Comparison of ENCODE assay signal across 1 cellular context in genomic region chr17:74442670-74443515, GRCh38.
TF ChIP-seq lines count a peak whose summit lies in the region.

No MANE protein-coding gene starts in this region.

TF ChIP-seq in HepG2, 621 proteins besides CTCF, POLR2A, EP300 and RAD21 (continued from another document and continues in another):
- TF ChIP-seq SOX13 (IDR thresholded peaks at IDR 0.05) (no peak), SOX13 (CRISPR knock-in tag; conservative IDR thresholded peaks at IDR 0.05 in 1 of 2, IDR thresholded peaks at IDR 0.05 in 1 of 2) (peak in 1 of 2 experiments; percentile 90; a peak in 2 of 4 replicates), RXRB (CRISPR knock-in tag; IDR thresholded peaks at IDR 0.05; ENCODE audit: borderline replicate concordance) (peak; percentile 97), ESRRA (CRISPR knock-in tag; IDR thresholded peaks at IDR 0.05; ENCODE audit: low read depth) (peak; percentile 93), ZKSCAN1 (IDR thresholded peaks at IDR 0.05; ENCODE audit: low read length) (peak; percentile 68; the same call in 1 of the 2 replicates), ZNF331 (CRISPR knock-in tag; IDR thresholded peaks at IDR 0.05) (peak; percentile 89), GFI1 (CRISPR knock-in tag; IDR thresholded peaks at IDR 0.05; ENCODE audit: borderline replicate concordance) (peak; percentile 84; the same call in 1 of the 2 replicates), ZNF292 (CRISPR knock-in tag; IDR thresholded peaks at IDR 0.05; ENCODE audit: borderline replicate concordance, low read depth) (peak; percentile 76; the same call in 1 of the 2 replicates), AGO2 (optimal IDR thresholded peaks at IDR 0.05; ENCODE audit: low read depth, low read length) (peak; percentile 98), ZNF691 (CRISPR knock-in tag; IDR thresholded peaks at IDR 0.05; ENCODE audit: borderline replicate concordance, low read depth) (peak; percentile 90), MTF2 (CRISPR knock-in tag; IDR thresholded peaks at IDR 0.05; ENCODE audit: borderline replicate concordance) (0 out of 2 replicates have a peak, but pooled peaks have one; percentile 43), ZNF142 (CRISPR knock-in tag; IDR thresholded peaks at IDR 0.05) (peak; percentile 90), ZNF282 (IDR thresholded peaks at IDR 0.05; ENCODE audit: partially characterized antibody) (no peak), MBD4 (IDR thresholded peaks at IDR 0.05; ENCODE audit: borderline replicate concordance, low read length) (no peak; the same call in 1 of the 2 replicates), ZNF567 (CRISPR knock-in tag; IDR thresholded peaks at IDR 0.05; ENCODE audit: borderline replicate concordance) (no peak), LCORL (IDR thresholded peaks at IDR 0.05) (peak; percentile 25; the same call in 1 of the 2 replicates), LCORL (CRISPR knock-in tag; IDR thresholded peaks at IDR 0.05) (peak; percentile 100), FOXK1 (CRISPR knock-in tag; IDR thresholded peaks at IDR 0.05; ENCODE audit: borderline replicate concordance, low read depth) (peak; percentile 88; the same call in 1 of the 2 replicates), ZNF773 (CRISPR knock-in tag; IDR thresholded peaks at IDR 0.05; ENCODE audit: borderline replicate concordance) (no peak), RORA (CRISPR knock-in tag; IDR thresholded peaks at IDR 0.05) (no peak), REPIN1 (CRISPR knock-in tag; IDR thresholded peaks at IDR 0.05; ENCODE audit: borderline replicate concordance, low read depth) (peak; percentile 88), ZBTB7A (CRISPR knock-in tag; IDR thresholded peaks at IDR 0.05) (peak; percentile 95; the same call in 1 of the 2 replicates), NR2C2 (CRISPR knock-in tag; IDR thresholded peaks at IDR 0.05; ENCODE audit: borderline replicate concordance) (peak; percentile 90), HOXA3 (CRISPR knock-in tag; IDR thresholded peaks at IDR 0.05) (peak; percentile 86), CREM (IDR thresholded peaks at IDR 0.05) (peak; percentile 84), CREM (CRISPR knock-in tag; IDR thresholded peaks at IDR 0.05) (no peak), CEBPZ (IDR thresholded peaks at IDR 0.05; ENCODE audit: low read length) (no peak), TAF1 (CRISPR knock-in tag; IDR thresholded peaks at IDR 0.05) (peak; percentile 82), TMF1 (CRISPR knock-in tag; IDR thresholded peaks at IDR 0.05; ENCODE audit: low read depth) (no peak; the same call in 1 of the 2 replicates), TGIF2 (CRISPR knock-in tag; IDR thresholded peaks at IDR 0.05) (0 out of 2 replicates have a peak, but pooled peaks have one; percentile 38), SMYD3 (CRISPR knock-in tag; IDR thresholded peaks at IDR 0.05) (peak; percentile 27; the same call in 1 of the 2 replicates), FOXA1 (IDR thresholded peaks at IDR 0.05) (no peak), FOXA1 (CRISPR knock-in tag; IDR thresholded peaks at IDR 0.05) (peak; percentile 61), THYN1 (CRISPR knock-in tag; IDR thresholded peaks at IDR 0.05; ENCODE audit: borderline replicate concordance, low read depth) (no peak; the same call in 1 of the 2 replicates), ZNF556 (CRISPR knock-in tag; IDR thresholded peaks at IDR 0.05; ENCODE audit: borderline replicate concordance) (peak; percentile 90), ZFP41 (CRISPR knock-in tag; IDR thresholded peaks at IDR 0.05; ENCODE audit: borderline replicate concordance) (peak; percentile 52; the same call in 1 of the 2 replicates), NCOA2 (CRISPR knock-in tag; IDR thresholded peaks at IDR 0.05) (peak; percentile 89), ZNF451 (CRISPR knock-in tag; IDR thresholded peaks at IDR 0.05) (no peak; the same call in 1 of the 2 replicates), CHCHD3 (CRISPR knock-in tag; IDR thresholded peaks at IDR 0.05) (0 out of 2 replicates have a peak, but pooled peaks have one; percentile 30), ARID4A (CRISPR knock-in tag; IDR thresholded peaks at IDR 0.05; ENCODE audit: borderline replicate concordance) (peak; percentile 90; the same call in 1 of the 2 replicates), MAFF (IDR thresholded peaks at IDR 0.05; ENCODE audit: low read depth, low read length) (no peak)
- TF ChIP-seq, protein P1, sequence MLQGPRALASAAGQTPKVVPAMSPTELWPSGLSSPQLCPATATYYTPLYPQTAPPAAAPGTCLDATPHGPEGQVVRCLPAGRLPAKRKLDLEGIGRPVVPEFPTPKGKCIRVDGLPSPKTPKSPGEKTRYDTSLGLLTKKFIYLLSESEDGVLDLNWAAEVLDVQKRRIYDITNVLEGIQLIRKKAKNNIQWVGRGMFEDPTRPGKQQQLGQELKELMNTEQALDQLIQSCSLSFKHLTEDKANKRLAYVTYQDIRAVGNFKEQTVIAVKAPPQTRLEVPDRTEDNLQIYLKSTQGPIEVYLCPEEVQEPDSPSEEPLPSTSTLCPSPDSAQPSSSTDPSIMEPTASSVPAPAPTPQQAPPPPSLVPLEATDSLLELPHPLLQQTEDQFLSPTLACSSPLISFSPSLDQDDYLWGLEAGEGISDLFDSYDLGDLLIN (CRISPR knock-in tag; IDR thresholded peaks at IDR 0.05; ENCODE audit: borderline replicate concordance) = 0 out of 2 replicates have a peak, but pooled peaks have one; percentile 50
- TF ChIP-seq, protein P2, sequence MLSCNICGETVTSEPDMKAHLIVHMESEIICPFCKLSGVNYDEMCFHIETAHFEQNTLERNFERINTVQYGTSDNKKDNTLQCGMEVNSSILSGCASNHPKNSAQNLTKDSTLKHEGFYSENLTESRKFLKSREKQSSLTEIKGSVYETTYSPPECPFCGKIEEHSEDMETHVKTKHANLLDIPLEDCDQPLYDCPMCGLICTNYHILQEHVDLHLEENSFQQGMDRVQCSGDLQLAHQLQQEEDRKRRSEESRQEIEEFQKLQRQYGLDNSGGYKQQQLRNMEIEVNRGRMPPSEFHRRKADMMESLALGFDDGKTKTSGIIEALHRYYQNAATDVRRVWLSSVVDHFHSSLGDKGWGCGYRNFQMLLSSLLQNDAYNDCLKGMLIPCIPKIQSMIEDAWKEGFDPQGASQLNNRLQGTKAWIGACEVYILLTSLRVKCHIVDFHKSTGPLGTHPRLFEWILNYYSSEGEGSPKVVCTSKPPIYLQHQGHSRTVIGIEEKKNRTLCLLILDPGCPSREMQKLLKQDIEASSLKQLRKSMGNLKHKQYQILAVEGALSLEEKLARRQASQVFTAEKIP (CRISPR knock-in tag; IDR thresholded peaks at IDR 0.05; ENCODE audit: borderline replicate concordance) = no peak
- TF ChIP-seq, protein P3, sequence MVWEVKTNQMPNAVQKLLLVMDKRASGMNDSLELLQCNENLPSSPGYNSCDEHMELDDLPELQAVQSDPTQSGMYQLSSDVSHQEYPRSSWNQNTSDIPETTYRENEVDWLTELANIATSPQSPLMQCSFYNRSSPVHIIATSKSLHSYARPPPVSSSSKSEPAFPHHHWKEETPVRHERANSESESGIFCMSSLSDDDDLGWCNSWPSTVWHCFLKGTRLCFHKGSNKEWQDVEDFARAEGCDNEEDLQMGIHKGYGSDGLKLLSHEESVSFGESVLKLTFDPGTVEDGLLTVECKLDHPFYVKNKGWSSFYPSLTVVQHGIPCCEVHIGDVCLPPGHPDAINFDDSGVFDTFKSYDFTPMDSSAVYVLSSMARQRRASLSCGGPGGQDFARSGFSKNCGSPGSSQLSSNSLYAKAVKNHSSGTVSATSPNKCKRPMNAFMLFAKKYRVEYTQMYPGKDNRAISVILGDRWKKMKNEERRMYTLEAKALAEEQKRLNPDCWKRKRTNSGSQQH (CRISPR knock-in tag; IDR thresholded peaks at IDR 0.05; ENCODE audit: low read depth) = peak; percentile 94
- TF ChIP-seq, protein P4, sequence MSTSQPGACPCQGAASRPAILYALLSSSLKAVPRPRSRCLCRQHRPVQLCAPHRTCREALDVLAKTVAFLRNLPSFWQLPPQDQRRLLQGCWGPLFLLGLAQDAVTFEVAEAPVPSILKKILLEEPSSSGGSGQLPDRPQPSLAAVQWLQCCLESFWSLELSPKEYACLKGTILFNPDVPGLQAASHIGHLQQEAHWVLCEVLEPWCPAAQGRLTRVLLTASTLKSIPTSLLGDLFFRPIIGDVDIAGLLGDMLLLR (CRISPR knock-in tag; IDR thresholded peaks at IDR 0.05) = peak; percentile 39; the same call in 1 of the 2 replicates
